In the genomic region with DNA sequence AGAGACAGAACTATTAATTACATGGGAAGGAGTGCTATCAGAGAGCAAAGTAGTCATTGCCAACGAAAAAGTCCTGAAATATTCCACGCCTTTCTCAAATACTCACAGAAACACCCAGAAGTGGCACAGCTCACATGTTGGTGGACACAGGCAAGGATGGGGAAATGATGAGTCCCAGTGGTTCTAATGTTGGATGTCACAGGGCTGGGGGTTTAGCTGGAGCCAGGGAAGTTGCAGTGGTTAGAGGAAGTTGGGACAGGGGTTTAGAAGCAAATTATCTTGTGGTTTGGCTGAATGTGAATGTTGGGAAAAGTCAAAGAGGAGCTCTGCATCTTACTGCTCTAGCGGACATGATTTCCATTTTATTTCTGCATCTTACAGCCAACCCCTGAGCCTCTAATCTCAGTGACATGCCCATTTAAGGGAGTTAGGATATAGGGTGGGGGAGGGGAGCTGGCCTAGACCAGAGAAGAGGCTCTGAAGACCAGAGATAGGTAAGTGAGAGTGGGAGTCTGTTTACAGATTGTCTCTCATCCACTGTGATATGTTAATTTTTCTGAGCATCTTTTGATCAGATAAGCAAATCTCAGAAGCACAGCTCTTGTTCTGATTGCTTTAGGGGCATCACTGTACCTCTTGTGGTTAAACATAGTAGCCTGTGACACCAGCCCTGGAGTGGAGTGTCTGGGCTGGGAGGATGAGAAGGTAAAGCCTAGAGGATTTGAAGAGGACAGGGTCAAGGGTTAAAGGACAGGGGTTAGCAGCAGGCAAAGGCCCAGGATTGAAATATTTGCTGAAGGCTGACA, we compare ENCODE assay signal across 11 cellular contexts. TPM values are rescaled to one million over a fixed set of nuclear protein-coding genes. Genes with fewer than 3 reads are reported as not detected.
DNase-seq lines count a peak whose midpoint lies in the region; ATAC-seq and TF ChIP-seq lines count a peak whose summit lies in the region.
"Had no signal": no experiment of that assay in that cellular context is flagged by ENCODE, and none has a peak within 500 bp of the region (broad histone marks: within the 10 kb centered on the region; RNA-seq: fewer than 3 reads in every experiment).

No MANE protein-coding gene starts in this region.

- peaks cover 54% of the 10 kb centered on the region for H3K4me1 Mint-ChIP-seq in activated naive CD4-positive, alpha-beta T cell treated with anti-CD3 and anti-CD28 coated beads for 36 hours (ENCODE audit: low read depth)
- H3K4me1 Mint-ChIP-seq in activated CD4-positive, alpha-beta memory T cell treated with anti-CD3 and anti-CD28 coated beads, Interleukin-2, amount 10 ng/mL, durations not matched to agents 7 days and 5 days, result peaks cover 90% of the 10 kb centered on the region

- DNase-seq in activated naive CD4-positive, alpha-beta T cell treated with anti-CD3 and anti-CD28 coated beads, Interleukin-2, amount 50 U/mL, for 72 hours (ENCODE audit: low spot score in 2 of 2), result no peak
- DNase-seq in activated naive CD4-positive, alpha-beta T cell treated with anti-CD3 and anti-CD28 coated beads for 36 hours, result no peak
- DNase-seq in activated CD4-positive, alpha-beta memory T cell treated with anti-CD3 and anti-CD28 coated beads, Interleukin-2, amount 10 ng/mL, durations not matched to agents 7 days and 5 days, result peak; percentile 36
- DNase-seq in medulla oblongata (ENCODE audit: extremely low spot score) (peak; percentile 52), thyroid gland (no peak), HuH-7.5 (ENCODE audit: low spot score) (no peak), mucosa of descending colon (no peak), SW 1271 (lab: John Stamatoyannopoulos, UW) (no peak)
- DNase-seq: AML-193, erythroblast, left colon had no signal

- no peak overlapping the region for H3K4me3 ChIP-seq in thyroid gland (replicated peaks in 1 of 3)
- no peak overlapping the region for H3K4me3 ChIP-seq in mucosa of descending colon

- peak in 1 of 2 donors; percentile 11 for ATAC-seq in activated naive CD4-positive, alpha-beta T cell treated with anti-CD3 and anti-CD28 coated beads, Interleukin-2, amount 50 U/mL, for 72 hours
- ATAC-seq in mucosa of descending colon, result no peak
- ATAC-seq: left colon had no signal

- H3K27me3 Mint-ChIP-seq in activated naive CD4-positive, alpha-beta T cell treated with anti-CD3 and anti-CD28 coated beads for 36 hours (ENCODE audit: low read depth), result no peaks in the 10 kb centered on the region
- peaks cover 2% of the 10 kb centered on the region for H3K27me3 Mint-ChIP-seq in activated CD4-positive, alpha-beta memory T cell treated with anti-CD3 and anti-CD28 coated beads, Interleukin-2, amount 10 ng/mL, durations not matched to agents 7 days and 5 days

- intact Hi-C loops in activated naive CD4-positive, alpha-beta T cell treated with anti-CD3 and anti-CD28 coated beads for 36 hours (cut with micrococcal nuclease), result loop anchor here (2.0 kb wide), 2 partner anchors 21 to 115 kb away; no protein-coding TSS in a partner anchor
- intact Hi-C loops in thyroid gland (cut with DNase I), result no loop called here
- intact Hi-C loops in mucosa of descending colon (cut with DNase I, micrococcal nuclease), result no loop called here

- 67 to 83% methylated on average over 3 of the region's 3 CpGs for WGBS in thyroid gland, 2 donors

- H3K36me3 Mint-ChIP-seq in activated naive CD4-positive, alpha-beta T cell treated with anti-CD3 and anti-CD28 coated beads, Interleukin-2, amount 50 U/mL, for 72 hours, result peaks cover 5 to 16% of the 10 kb centered on the region in 2 donors
- no peaks in the 10 kb centered on the region for H3K36me3 Mint-ChIP-seq in activated naive CD4-positive, alpha-beta T cell treated with anti-CD3 and anti-CD28 coated beads for 36 hours (ENCODE audit: low read depth)
- H3K36me3 Mint-ChIP-seq in activated CD4-positive, alpha-beta memory T cell treated with anti-CD3 and anti-CD28 coated beads, Interleukin-2, amount 10 ng/mL, durations not matched to agents 7 days and 5 days (ENCODE audit: low read depth), result peaks cover 44% of the 10 kb centered on the region

- H3K4me1 ChIP-seq in thyroid gland, result peaks cover 17 to 33% of the 10 kb centered on the region in 2 donors
- peaks cover 15% of the 10 kb centered on the region for H3K4me1 ChIP-seq in mucosa of descending colon (ENCODE audit: low read depth)

- H3K27me3 ChIP-seq in thyroid gland, result no peaks in the 10 kb centered on the region

- POLR2A ChIA-PET in activated CD4-positive, alpha-beta memory T cell treated with anti-CD3 and anti-CD28 coated beads, Interleukin-2, amount 10 ng/mL, durations not matched to agents 7 days and 5 days (lab: Charles Lee), result interaction anchor here (1.0 to 4.2 kb wide), 9 partner anchors 8 to 73 kb away, joined by 3 to 81 read pairs (median 5); partner anchors contain the start of gene SETBP1

- peaks cover 0 to 3% of the 10 kb centered on the region in 2 donors for H3K9me3 Mint-ChIP-seq in activated naive CD4-positive, alpha-beta T cell treated with anti-CD3 and anti-CD28 coated beads, Interleukin-2, amount 50 U/mL, for 72 hours
- H3K9me3 Mint-ChIP-seq in activated naive CD4-positive, alpha-beta T cell treated with anti-CD3 and anti-CD28 coated beads for 36 hours, result no peaks in the 10 kb centered on the region
- no peaks in the 10 kb centered on the region for H3K9me3 Mint-ChIP-seq in activated CD4-positive, alpha-beta memory T cell treated with anti-CD3 and anti-CD28 coated beads, Interleukin-2, amount 10 ng/mL, durations not matched to agents 7 days and 5 days

- no peak for TF ChIP-seq POLR2A in thyroid gland (IDR thresholded peaks at IDR 0.05)

- H3K4me3 Mint-ChIP-seq in activated naive CD4-positive, alpha-beta T cell treated with anti-CD3 and anti-CD28 coated beads for 36 hours, result no peak overlapping the region
- peak overlapping the region; percentile 36 for H3K4me3 Mint-ChIP-seq in activated CD4-positive, alpha-beta memory T cell treated with anti-CD3 and anti-CD28 coated beads, Interleukin-2, amount 10 ng/mL, durations not matched to agents 7 days and 5 days

- H3K27ac ChIP-seq in thyroid gland, result peak overlapping the region in 2 of 3 donors; percentile 34 to 77

- CTCF ChIA-PET in activated naive CD4-positive, alpha-beta T cell treated with anti-CD3 and anti-CD28 coated beads for 36 hours (lab: Charles Lee), result interaction anchor here (0.8 kb wide), 1 partner anchor 76 kb away, joined by 4 read pairs; no protein-coding TSS in a partner anchor
- CTCF ChIA-PET in activated CD4-positive, alpha-beta memory T cell treated with anti-CD3 and anti-CD28 coated beads, Interleukin-2, amount 10 ng/mL, durations not matched to agents 7 days and 5 days (lab: Charles Lee), result interaction anchor here (1.0 to 2.2 kb wide), 2 partner anchors 44 to 45 kb away, joined by 3 to 8 read pairs; partner anchors contain the start of gene SETBP1

- H3K36me3 ChIP-seq in thyroid gland, result no peaks in the 10 kb centered on the region
- no peaks in the 10 kb centered on the region for H3K36me3 ChIP-seq in mucosa of descending colon (ENCODE audit: low read depth)

- H3K9me3 ChIP-seq in thyroid gland (no peaks in the 10 kb centered on the region), mucosa of descending colon (no peaks in the 10 kb centered on the region)

- TF ChIP-seq CTCF in thyroid gland (IDR thresholded peaks at IDR 0.05), result no peak
- TF ChIP-seq CTCF in mucosa of descending colon (IDR thresholded peaks at IDR 0.05), result no peak

- peak overlapping the region; percentile 66 to 88 for H3K27ac Mint-ChIP-seq in activated naive CD4-positive, alpha-beta T cell treated with anti-CD3 and anti-CD28 coated beads, Interleukin-2, amount 50 U/mL, for 72 hours
- no peak overlapping the region for H3K27ac Mint-ChIP-seq in activated naive CD4-positive, alpha-beta T cell treated with anti-CD3 and anti-CD28 coated beads for 36 hours
- peak overlapping the region; percentile 88 for H3K27ac Mint-ChIP-seq in activated CD4-positive, alpha-beta memory T cell treated with anti-CD3 and anti-CD28 coated beads, Interleukin-2, amount 10 ng/mL, durations not matched to agents 7 days and 5 days

RNA-seq across cellular contexts. Expression of gene SETBP1, which starts 43.5 kb away (rescaled TPM):
- total RNA-seq in activated naive CD4-positive, alpha-beta T cell treated with anti-CD3 and anti-CD28 coated beads, Interleukin-2, amount 50 U/mL, for 72 hours, result 1 to 10 TPM; 1.2 to 2.7 TPM
- 1 to 10 TPM in 1 of 2 experiments, under 1 TPM in 1; 0.74 to 1.4 TPM for total RNA-seq in activated naive CD4-positive, alpha-beta T cell treated with anti-CD3 and anti-CD28 coated beads for 36 hours
- total RNA-seq in activated CD4-positive, alpha-beta memory T cell treated with anti-CD3 and anti-CD28 coated beads, Interleukin-2, amount 10 ng/mL, durations not matched to agents 7 days and 5 days, result 10 to 100 TPM; 15.8 to 18.2 TPM
- total RNA-seq in thyroid gland, result 10 to 100 TPM; 32.1 to 72.0 (median 42.0) TPM
- total RNA-seq in mucosa of descending colon, result 10 to 100 TPM; 15.0 to 97.2 (median 17.8) TPM

Comparison
In these comparisons a context has a peak if more than half of its experiments do, and no peak if none do; other contexts are left out.
1. DNase-seq: peak in activated CD4-positive, alpha-beta memory T cell treated with anti-CD3 and anti-CD28 coated beads, Interleukin-2, amount 10 ng/mL, durations not matched to agents 7 days and 5 days (single experiment) and medulla oblongata (single experiment); none in activated naive CD4-positive, alpha-beta T cell treated with anti-CD3 and anti-CD28 coated beads, Interleukin-2, amount 50 U/mL, for 72 hours (0 of 2), activated naive CD4-positive, alpha-beta T cell treated with anti-CD3 and anti-CD28 coated beads for 36 hours (single experiment), thyroid gland (0 of 2), HuH-7.5 (single experiment), mucosa of descending colon (0 of 3) and SW 1271 (0 of 2).
2. RNA of gene SETBP1, which starts 43.5 kb away (total RNA-seq): 32.1 to 72.0 TPM in thyroid gland, 15.8 to 18.2 TPM in activated CD4-positive, alpha-beta memory T cell treated with anti-CD3 and anti-CD28 coated beads, Interleukin-2, amount 10 ng/mL, durations not matched to agents 7 days and 5 days and 15.0 to 97.2 TPM in mucosa of descending colon; 1.2 to 2.7 TPM in activated naive CD4-positive, alpha-beta T cell treated with anti-CD3 and anti-CD28 coated beads, Interleukin-2, amount 50 U/mL, for 72 hours and 0.74 to 1.4 TPM in activated naive CD4-positive, alpha-beta T cell treated with anti-CD3 and anti-CD28 coated beads for 36 hours; every median in the first group is over 4 times any median in the second.